In the genomic region with DNA sequence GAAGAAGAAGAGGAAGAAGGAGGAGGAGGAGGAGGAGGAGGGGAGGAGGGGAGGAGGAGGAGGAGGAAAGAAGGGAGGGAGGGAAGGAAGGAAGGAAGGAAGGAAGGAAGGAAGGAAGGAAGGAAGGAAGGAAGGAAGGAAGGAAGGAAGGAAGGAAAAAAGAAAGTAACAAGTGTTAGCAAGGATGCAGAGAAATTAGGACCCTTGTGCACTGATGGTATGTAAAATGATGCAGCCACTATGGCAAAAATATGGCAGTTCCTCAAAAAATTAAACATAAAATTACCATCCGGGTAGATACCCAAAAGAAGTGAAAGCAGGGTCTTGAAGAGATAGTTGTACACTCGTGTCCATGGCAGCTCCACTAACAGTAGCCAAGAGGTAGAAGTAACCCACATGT, we compare ENCODE assay signal across 11 cellular contexts.
"Had no signal": no experiment of that assay in that cellular context is flagged by ENCODE, and none has a peak within 500 bp of the region (broad histone marks: within the 10 kb centered on the region; RNA-seq: fewer than 3 reads in every experiment).

No MANE protein-coding gene starts in this region.

- FAIRE-seq: H1, H54 had no signal

- H3K4me1 Mint-ChIP-seq: GM23338, H9 had no signal

- DNase-seq: GM23248, GOT3, H7, H9, HCEC 1CT, HFFc6 had no signal

- H3K4me1 ChIP-seq: HAP-1 had no signal

- ATAC-seq: GM23338, HCT116 had no signal

- H3K27ac ChIP-seq: GM23248 had no signal

- H3K4me3 Mint-ChIP-seq: GM23338, H9, HFFc6 had no signal

- H3K36me3 ChIP-seq: HAP-1 had no signal

- H3K4me3 ChIP-seq: GM23248, GM23338, HAP-1 had no signal

- H3K27ac Mint-ChIP-seq: GM23338, H9, HFFc6 had no signal
